ENCODE assay signal across 8 cellular contexts in the genomic region with DNA sequence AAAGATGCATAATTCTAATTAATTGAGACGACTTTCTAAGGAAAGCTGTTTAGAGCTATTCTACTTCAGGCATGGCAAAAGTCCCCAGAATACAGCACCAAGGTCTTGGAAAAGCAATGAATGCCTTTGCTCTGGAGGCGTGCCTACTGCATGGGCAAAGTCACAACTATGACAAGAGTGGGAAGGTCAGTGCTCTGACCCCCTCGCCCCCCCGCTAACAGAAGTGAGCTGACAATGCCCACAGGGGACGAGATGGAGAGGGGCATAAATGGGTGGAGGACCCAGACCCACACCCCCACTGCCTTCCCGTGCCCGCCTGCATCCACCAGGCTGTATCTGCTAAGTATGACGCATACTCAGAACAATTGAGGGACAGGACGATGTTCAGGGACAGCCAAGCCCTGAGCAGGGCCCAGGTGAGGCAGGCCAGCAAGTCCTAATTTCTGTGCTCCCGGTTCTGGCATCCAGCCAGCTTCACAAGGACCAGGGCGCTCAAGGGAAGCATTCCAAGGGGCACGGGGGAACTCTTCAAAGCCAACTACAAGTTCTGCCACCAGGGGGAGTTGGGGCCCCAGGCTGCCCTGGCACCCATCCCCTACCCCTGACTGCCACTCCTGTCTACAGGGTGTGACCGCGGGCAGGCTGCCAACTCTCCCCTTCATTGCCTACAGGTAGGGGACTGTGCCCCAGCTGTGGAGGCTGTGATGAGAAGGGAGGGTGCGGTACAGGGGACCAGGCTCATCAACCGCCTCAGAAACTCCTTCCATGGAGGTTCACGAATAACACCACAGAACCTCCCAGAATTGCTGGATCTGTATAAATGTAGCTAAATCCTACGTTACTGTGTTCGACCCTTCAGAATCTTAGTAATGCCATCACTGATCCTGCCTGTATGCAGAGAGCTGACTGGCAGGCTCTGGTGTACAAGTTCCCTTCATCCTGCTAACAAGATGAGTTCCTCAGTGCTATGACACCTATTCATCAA. TPM values are rescaled to one million over a fixed set of nuclear protein-coding genes. Genes with fewer than 3 reads are reported as not detected.
DNase-seq lines count a peak whose midpoint lies in the region; ATAC-seq and TF ChIP-seq lines count a peak whose summit lies in the region.

No MANE protein-coding gene starts in this region.

- H3K9me3 ChIP-seq in HEK293 (ENCODE audit: control insufficient read depth, insufficient read depth, low read depth, low read length): no peaks in the 10 kb centered on the region
- H3K9me3 ChIP-seq in tibial nerve: no peaks in the 10 kb centered on the region

- 55 to 65% methylated on average over 16 to 19 of the region's 19 CpGs for WGBS in tibial nerve, 2 donors

- CTCF ChIA-PET in BJ (lab: Yijun Ruan, JAX) (interaction anchor here (1.0 to 4.3 kb wide), 14 partner anchors 8 to 245 kb away, joined by 3 to 45 read pairs (median 5); a partner anchor contains a TSS), HEK293 (lab: Yijun Ruan, JAX) (interaction anchor here (0.6 to 4.5 kb wide), 31 partner anchors 9 to 654 kb away, joined by 3 to 73 read pairs (median 4); a partner anchor contains a TSS)

- no peaks in the 10 kb centered on the region for H3K27me3 Mint-ChIP-seq in neural crest cell (ENCODE audit: low read depth)

- H3K4me1 ChIP-seq in HEK293 (ENCODE audit: control insufficient read depth, insufficient read depth, low read length) (no peaks in the 10 kb centered on the region; the same call in 1 of the 2 replicates), tibial nerve (peaks cover 0 to 15% (median 0%) of the 10 kb centered on the region in 4 donors)

- POLR2A ChIA-PET in BJ (lab: Charles Lee) (no interaction called here), HEK293 (lab: Yijun Ruan, JAX) (no interaction called here)

- H3K9me3 Mint-ChIP-seq in neural crest cell: no peaks in the 10 kb centered on the region

- peaks cover 6% of the 10 kb centered on the region for H3K4me1 Mint-ChIP-seq in neural crest cell

- no peak overlapping the region for H3K27ac Mint-ChIP-seq in neural crest cell (ENCODE audit: unreplicated experiment)

- TF ChIP-seq POLR2A in tibial nerve (IDR thresholded peaks at IDR 0.05): no peak

- H3K27me3 ChIP-seq in BJ (ENCODE audit: control insufficient read depth, insufficient read depth, low read length) (no peaks in the 10 kb centered on the region), tibial nerve (no peaks in the 10 kb centered on the region)

- no peaks in the 10 kb centered on the region for H3K36me3 Mint-ChIP-seq in neural crest cell (ENCODE audit: low read depth)

- H3K36me3 ChIP-seq in BJ (ENCODE audit: control insufficient read depth, insufficient read depth, low read length): peaks cover 4% of the 10 kb centered on the region
- H3K36me3 ChIP-seq in HEK293 (ENCODE audit: control insufficient read depth in 2 of 2, insufficient read depth in 1 of 2, low read length in 2 of 2): peaks cover 5 to 34% of the 10 kb centered on the region in 2 experiments; a peak in 2 of 3 replicates
- H3K36me3 ChIP-seq in tibial nerve: peaks cover 0 to 61% (median under 1%) of the 10 kb centered on the region in 3 donors

- H3K4me3 ChIP-seq in BJ (ENCODE audit: low read depth, low read length) (no peak overlapping the region), HEK293 (ENCODE audit: low read depth, low read length) (no peak overlapping the region), tibial nerve (no peak overlapping the region)

- H3K27ac ChIP-seq in HEK293 (ENCODE audit: extremely low read depth, low read depth, low read length): no peak overlapping the region
- no peak overlapping the region for H3K27ac ChIP-seq in tibial nerve

- DNase-seq in BJ (ENCODE audit: low read depth) (no peak), NCI-H82 treated with DMSO at 0.1 percent for 48 hours (lab: John Stamatoyannopoulos, UW; ENCODE audit: unreplicated experiment) (peak; percentile 13), epidermal melanocyte (ENCODE audit: insufficient read length, low spot score) (peak; percentile 46), neural crest cell (ENCODE audit: low read depth, low spot score) (peak; percentile 68), tibial nerve (ENCODE audit: low spot score in 2 of 2) (no peak)
- DNase-seq in activated CD8-positive, alpha-beta memory T cell treated with anti-CD3 and anti-CD28 coated beads for 24 hours: peak; percentile 84

- H3K4me3 Mint-ChIP-seq in neural crest cell: no peak overlapping the region

- no peak for TF ChIP-seq EP300 in tibial nerve (IDR thresholded peaks at IDR 0.05)

- no peak for ATAC-seq in GM21447 (IDR thresholded peaks at IDR 0.05; ENCODE audit: unreplicated experiment)

- TF ChIP-seq CTCF in BJ (IDR thresholded peaks at IDR 0.05; ENCODE audit: insufficient read depth, low read depth, low read length) (peak; percentile 77), HEK293 (tag by site-specific recombination; IDR thresholded peaks at IDR 0.05) (peak; percentile 69), neural crest cell (conservative IDR thresholded peaks at IDR 0.05) (peak; percentile 80), tibial nerve (IDR thresholded peaks at IDR 0.05) (peak; percentile 43 to 63 (median 58))

TF ChIP-seq in HEK293, 187 proteins besides CTCF, POLR2A, EP300 and RAD21 (continues in another document):
- TF ChIP-seq ZBTB20 (tag by site-specific recombination; IDR thresholded peaks at IDR 0.05) (peak; percentile 82), ZNF112 (tag by site-specific recombination; IDR thresholded peaks at IDR 0.05) (no peak), SETDB1 (IDR thresholded peaks at IDR 0.05; ENCODE audit: insufficient read length, low read length) (no peak), KLF7 (tag by site-specific recombination; IDR thresholded peaks at IDR 0.05; ENCODE audit: borderline replicate concordance) (no peak), MZF1 (tag by site-specific recombination; IDR thresholded peaks at IDR 0.05; ENCODE audit: borderline replicate concordance) (peak; percentile 18; the same call in 1 of the 2 replicates), HOXD13 (CRISPR knock-in tag; IDR thresholded peaks at IDR 0.05; ENCODE audit: borderline replicate concordance) (no peak)
- TF ChIP-seq, protein P1, sequence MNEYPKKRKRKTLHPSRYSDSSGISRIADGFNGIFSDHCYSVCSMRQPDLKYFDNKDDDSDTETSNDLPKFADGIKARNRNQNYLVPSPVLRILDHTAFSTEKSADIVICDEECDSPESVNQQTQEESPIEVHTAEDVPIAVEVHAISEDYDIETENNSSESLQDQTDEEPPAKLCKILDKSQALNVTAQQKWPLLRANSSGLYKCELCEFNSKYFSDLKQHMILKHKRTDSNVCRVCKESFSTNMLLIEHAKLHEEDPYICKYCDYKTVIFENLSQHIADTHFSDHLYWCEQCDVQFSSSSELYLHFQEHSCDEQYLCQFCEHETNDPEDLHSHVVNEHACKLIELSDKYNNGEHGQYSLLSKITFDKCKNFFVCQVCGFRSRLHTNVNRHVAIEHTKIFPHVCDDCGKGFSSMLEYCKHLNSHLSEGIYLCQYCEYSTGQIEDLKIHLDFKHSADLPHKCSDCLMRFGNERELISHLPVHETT (tag by site-specific recombination; IDR thresholded peaks at IDR 0.05): no peak
- TF ChIP-seq, protein P2, sequence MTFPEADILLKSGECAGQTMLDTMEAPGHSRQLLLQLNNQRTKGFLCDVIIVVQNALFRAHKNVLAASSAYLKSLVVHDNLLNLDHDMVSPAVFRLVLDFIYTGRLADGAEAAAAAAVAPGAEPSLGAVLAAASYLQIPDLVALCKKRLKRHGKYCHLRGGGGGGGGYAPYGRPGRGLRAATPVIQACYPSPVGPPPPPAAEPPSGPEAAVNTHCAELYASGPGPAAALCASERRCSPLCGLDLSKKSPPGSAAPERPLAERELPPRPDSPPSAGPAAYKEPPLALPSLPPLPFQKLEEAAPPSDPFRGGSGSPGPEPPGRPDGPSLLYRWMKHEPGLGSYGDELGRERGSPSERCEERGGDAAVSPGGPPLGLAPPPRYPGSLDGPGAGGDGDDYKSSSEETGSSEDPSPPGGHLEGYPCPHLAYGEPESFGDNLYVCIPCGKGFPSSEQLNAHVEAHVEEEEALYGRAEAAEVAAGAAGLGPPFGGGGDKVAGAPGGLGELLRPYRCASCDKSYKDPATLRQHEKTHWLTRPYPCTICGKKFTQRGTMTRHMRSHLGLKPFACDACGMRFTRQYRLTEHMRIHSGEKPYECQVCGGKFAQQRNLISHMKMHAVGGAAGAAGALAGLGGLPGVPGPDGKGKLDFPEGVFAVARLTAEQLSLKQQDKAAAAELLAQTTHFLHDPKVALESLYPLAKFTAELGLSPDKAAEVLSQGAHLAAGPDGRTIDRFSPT (tag by site-specific recombination; IDR thresholded peaks at IDR 0.05): peak; percentile 54; the same call in 1 of the 2 replicates

RNA-seq across cellular contexts. Expression of a gene that starts 20.8 kb away (rescaled TPM):
- 7.7 and 17.9 TPM in 2 replicates for polyA plus RNA-seq in BJ (2011; rRNA removed)
- polyA minus RNA-seq in BJ (2011; rRNA and poly(A)+ RNA removed): 18.5 and 18.7 TPM in 2 replicates
- total RNA-seq in neural crest cell (41.5 and 45.4 TPM in 2 replicates), tibial nerve (10 to 100 TPM; 32.1 to 40.8 (median 36.7) TPM)

RNA-seq across cellular contexts. Expression of a gene that starts 34.8 kb away (rescaled TPM):
- polyA plus RNA-seq in BJ (2011; rRNA removed): not detected in 2 replicates
- polyA minus RNA-seq in BJ (2011; rRNA and poly(A)+ RNA removed): 0.24 and 0.41 TPM in 2 replicates
- not detected in 2 replicates for total RNA-seq in neural crest cell
- not detected for total RNA-seq in tibial nerve

RNA-seq across cellular contexts. Expression of a gene that starts 39.6 kb away (rescaled TPM):
- polyA plus RNA-seq in BJ (2011; rRNA removed): 73.3 and 117 TPM in 2 replicates
- 28.2 and 41.2 TPM in 2 replicates for polyA minus RNA-seq in BJ (2011; rRNA and poly(A)+ RNA removed)
- total RNA-seq in neural crest cell: 47.7 and 50.0 TPM in 2 replicates
- total RNA-seq in tibial nerve: 100 to 1,000 TPM in 2 of 4 donors, 10 to 100 TPM in 2; 74.3 to 190 (median 115) TPM

RNA-seq across cellular contexts. Expression of a gene that starts 45.2 kb away (rescaled TPM):
- polyA plus RNA-seq in BJ (2011; rRNA removed): 47.9 and 94.2 TPM in 2 replicates
- polyA minus RNA-seq in BJ (2011; rRNA and poly(A)+ RNA removed): 34.3 and 37.8 TPM in 2 replicates
- 46.5 TPM in 2 replicates for total RNA-seq in neural crest cell
- total RNA-seq in tibial nerve: 100 to 1,000 TPM in 3 of 4 donors, 10 to 100 TPM in 1; 92.7 to 157 (median 137) TPM

RNA-seq across cellular contexts. Expression of a gene that starts 48.1 kb away (rescaled TPM):
- not detected in 2 replicates for polyA plus RNA-seq in BJ (2011; rRNA removed)
- polyA minus RNA-seq in BJ (2011; rRNA and poly(A)+ RNA removed): not detected in 2 replicates
- not detected in 2 replicates for total RNA-seq in neural crest cell
- total RNA-seq in tibial nerve: 1 to 10 TPM in 1 of 4 donors, not detected in 3; 3.3 TPM

Comparison
In these comparisons a context has a peak if more than half of its experiments do, and no peak if none do; other contexts are left out.
1. DNase-seq: peak in NCI-H82 treated with DMSO at 0.1 percent for 48 hours (single experiment), activated CD8-positive, alpha-beta memory T cell treated with anti-CD3 and anti-CD28 coated beads for 24 hours (single experiment), epidermal melanocyte (single experiment) and neural crest cell (single experiment); none in BJ (single experiment) and tibial nerve (0 of 2).
2. Peak in every context shown above with its lines, with median percentiles within 50 percentile points of each other: CTCF ChIP-seq.